In the genomic region with DNA sequence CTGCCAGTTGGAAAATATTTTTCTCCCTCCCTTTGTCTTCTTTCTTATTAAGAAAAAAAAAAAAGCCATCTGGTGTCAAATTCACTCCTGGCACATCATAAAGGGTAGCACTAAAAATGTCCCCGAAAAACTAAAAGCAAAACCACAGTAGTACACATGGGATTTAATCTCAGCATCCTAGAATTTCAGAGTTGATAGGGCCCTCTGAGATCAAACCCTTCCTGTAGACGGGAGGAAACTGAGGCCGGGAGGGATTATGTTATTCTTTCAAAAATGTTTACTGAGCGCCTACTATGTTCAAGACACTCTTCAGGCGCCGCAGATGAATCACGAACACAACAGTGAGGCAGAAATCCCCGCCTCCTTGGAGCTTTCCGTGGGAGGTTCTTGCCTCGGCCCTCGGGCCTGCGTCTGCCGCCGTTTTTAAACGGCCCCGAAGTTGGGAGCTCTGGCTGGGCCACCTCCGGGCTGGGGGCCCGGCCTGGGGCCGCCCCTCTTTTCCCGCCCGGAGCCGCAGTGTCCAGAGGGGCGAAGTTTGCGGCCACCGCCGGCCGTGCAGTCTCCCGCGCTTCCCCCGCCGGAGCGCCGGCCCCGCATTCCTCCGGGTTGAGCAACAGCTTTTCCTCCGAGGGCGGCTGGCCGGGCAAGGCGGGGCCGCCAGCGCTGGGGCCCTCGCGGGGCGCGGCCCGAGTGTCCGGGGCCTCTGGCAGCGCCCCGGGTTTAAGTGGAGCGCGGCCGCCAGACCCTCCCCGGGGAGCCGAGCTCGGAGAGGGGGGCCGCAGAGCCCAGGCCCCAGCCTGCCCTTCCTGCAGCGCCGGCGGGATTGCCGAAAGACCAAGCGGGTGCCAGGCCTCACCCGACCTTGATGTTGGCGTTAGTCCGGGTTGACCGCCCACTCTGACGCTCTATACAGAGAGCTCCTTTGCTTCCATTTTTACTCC, we compare ENCODE assay signal across 8 cellular contexts. TPM values are rescaled to one million over a fixed set of nuclear protein-coding genes. Genes with fewer than 3 reads are reported as not detected.
A peak's percentile ranks its signal among the peaks of the same experiment; 100 is the strongest.
DNase-seq lines count a peak whose midpoint lies in the region; ATAC-seq, FAIRE-seq and TF ChIP-seq lines count a peak whose summit lies in the region.

No MANE protein-coding gene starts in this region.

- H3K27ac ChIP-seq in osteoblast (ENCODE audit: low read depth, low read length): peak overlapping the region; percentile 88

- DNase-seq in NCI-H748 (lab: John Stamatoyannopoulos, UW; ENCODE audit: unreplicated experiment): peak; percentile 21
- DNase-seq in NCI-H748 treated with DMSO at 0.1 percent for 48 hours (lab: John Stamatoyannopoulos, UW): no peak
- peak; percentile 28 for DNase-seq in RCC 7860 (ENCODE audit: low spot score)
- peak; percentile 57 for DNase-seq in germinal center (ENCODE audit: low spot score)
- DNase-seq in osteoblast (ENCODE audit: insufficient read length, low spot score, missing footprints): peak; percentile 99
- DNase-seq in ureter (ENCODE audit: low spot score): peak; percentile 81

- peaks cover 19% of the 10 kb centered on the region for H3K4me1 ChIP-seq in osteoblast (ENCODE audit: insufficient read depth, low read length)

- no peaks in the 10 kb centered on the region for H3K27me3 ChIP-seq in osteoblast (ENCODE audit: insufficient read depth, low read length)

- H3K9me3 ChIP-seq in osteoblast (ENCODE audit: low read depth, low read length): no peaks in the 10 kb centered on the region

- peaks cover 9% of the 10 kb centered on the region for H3K4me1 Mint-ChIP-seq in activated naive CD4-positive, alpha-beta T cell treated with anti-CD3 and anti-CD28 coated beads, Interleukin-2, amount 50 U/mL, for 24 hours

- no peaks in the 10 kb centered on the region for H4K20me1 ChIP-seq in osteoblast (ENCODE audit: insufficient read depth, low read length)

- H3K27ac Mint-ChIP-seq in activated naive CD4-positive, alpha-beta T cell treated with anti-CD3 and anti-CD28 coated beads, Interleukin-2, amount 50 U/mL, for 24 hours: peak overlapping the region; percentile 13

- H3K4me2 ChIP-seq in osteoblast (ENCODE audit: insufficient read depth, low read length): peak overlapping the region; percentile 87

- H3K9me3 Mint-ChIP-seq in activated naive CD4-positive, alpha-beta T cell treated with anti-CD3 and anti-CD28 coated beads, Interleukin-2, amount 50 U/mL, for 24 hours: no peaks in the 10 kb centered on the region

- peak; percentile 42 for ATAC-seq in HG02981 (IDR thresholded peaks at IDR 0.05; ENCODE audit: unreplicated experiment)

- FAIRE-seq in RCC 7860 (lab: Jason Lieb, UNC): no peak

- peak overlapping the region; percentile 92 for H3K4me3 Mint-ChIP-seq in activated naive CD4-positive, alpha-beta T cell treated with anti-CD3 and anti-CD28 coated beads, Interleukin-2, amount 50 U/mL, for 24 hours

- no peaks in the 10 kb centered on the region for H3K79me2 ChIP-seq in osteoblast (ENCODE audit: insufficient read depth, low read length)

- peak overlapping the region; percentile 75 for H3K4me3 ChIP-seq in osteoblast (ENCODE audit: insufficient read depth, low read length)

- H3K36me3 ChIP-seq in osteoblast (ENCODE audit: insufficient read depth, low read length): no peaks in the 10 kb centered on the region

- peak overlapping the region; percentile 82 for H2AFZ ChIP-seq in osteoblast (ENCODE audit: low read length)

- no peaks in the 10 kb centered on the region for H3K27me3 Mint-ChIP-seq in activated naive CD4-positive, alpha-beta T cell treated with anti-CD3 and anti-CD28 coated beads, Interleukin-2, amount 50 U/mL, for 24 hours

- TF ChIP-seq CTCF in osteoblast (IDR thresholded peaks at IDR 0.05; ENCODE audit: extremely low read depth, low read depth, low read length): no peak

- no peaks in the 10 kb centered on the region for H3K36me3 Mint-ChIP-seq in activated naive CD4-positive, alpha-beta T cell treated with anti-CD3 and anti-CD28 coated beads, Interleukin-2, amount 50 U/mL, for 24 hours

RNA-seq across cellular contexts. Expression of a gene that starts 18.6 kb away (rescaled TPM):
- total RNA-seq in osteoblast: 105 and 116 TPM in 2 replicates
- total RNA-seq in ureter: 130 TPM

RNA-seq across cellular contexts. Expression of a gene that starts 46.5 kb away (rescaled TPM):
- 5.4 and 7.1 TPM in 2 replicates for total RNA-seq in osteoblast
- total RNA-seq in ureter: 5.2 TPM
